In the genomic region with DNA sequence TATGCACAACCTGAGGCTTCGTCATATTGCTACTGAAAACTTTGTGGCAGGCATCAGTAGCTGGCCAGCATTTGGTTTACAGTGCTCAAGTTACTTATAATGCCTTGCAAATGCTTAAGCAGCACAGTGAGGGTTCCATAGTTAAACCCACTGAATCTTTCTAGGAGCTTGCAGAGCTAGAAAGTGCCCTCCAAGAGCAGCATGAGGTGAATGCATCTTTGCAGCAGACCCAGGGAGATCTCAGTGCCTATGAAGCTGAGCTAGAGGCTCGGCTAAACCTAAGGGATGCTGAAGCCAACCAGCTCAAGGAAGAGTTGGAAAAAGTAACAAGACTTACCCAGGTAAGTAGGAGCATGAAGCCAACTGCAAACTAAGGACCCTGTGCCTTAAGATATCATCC, we compare ENCODE assay signal across 1 cellular context.
TF ChIP-seq lines count a peak whose summit lies in the region.

No MANE protein-coding gene starts in this region.

TF ChIP-seq in GM23338, 12 proteins besides CTCF, POLR2A, EP300 and RAD21:
- no peak for TF ChIP-seq NANOG (IDR thresholded peaks at IDR 0.05; ENCODE audit: borderline replicate concordance)
- TF ChIP-seq POLR2AphosphoS5 (IDR thresholded peaks at IDR 0.05; ENCODE audit: low read depth): no peak
- no peak for TF ChIP-seq JUNB (IDR thresholded peaks at IDR 0.05; ENCODE audit: unreplicated experiment)
